In the genomic region with DNA sequence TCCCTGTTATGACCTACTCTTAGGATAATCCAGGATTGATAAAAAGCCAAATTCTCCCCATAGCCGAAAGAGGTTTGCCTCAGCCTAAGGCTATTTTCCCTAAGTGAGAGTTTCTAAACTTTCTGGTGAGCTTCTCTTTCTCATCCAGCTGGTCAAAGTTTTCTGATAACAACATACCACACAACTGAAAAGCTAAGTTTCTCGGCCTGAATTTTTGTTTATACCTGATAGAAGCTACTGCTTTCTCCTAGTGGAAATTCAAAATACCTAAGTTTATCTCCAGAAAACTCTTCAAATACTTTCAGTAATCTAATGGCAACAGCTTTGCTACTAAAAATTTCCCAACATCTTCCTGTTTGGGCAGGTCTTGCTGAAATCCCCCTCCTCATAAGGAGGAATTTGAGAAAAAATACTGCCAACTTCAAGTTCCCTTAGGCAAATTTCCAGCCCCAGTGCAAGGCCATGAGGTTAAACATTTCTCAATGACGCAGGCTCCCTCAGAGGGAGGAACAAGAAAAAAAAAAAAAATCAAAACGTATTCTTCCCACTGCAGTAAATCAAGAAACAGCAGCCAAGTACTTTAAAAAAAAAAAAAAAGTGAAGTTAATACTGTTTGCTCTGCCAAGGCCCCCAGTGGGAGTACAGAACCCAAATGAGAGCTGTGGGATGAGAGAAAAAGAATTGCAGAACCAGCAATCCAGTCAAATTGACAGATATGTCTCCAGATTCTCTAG, we compare ENCODE assay signal across 9 cellular contexts.
DNase-seq lines count a peak whose midpoint lies in the region; ATAC-seq and TF ChIP-seq lines count a peak whose summit lies in the region.
"Had no signal": no experiment of that assay in that cellular context is flagged by ENCODE, and none has a peak within 500 bp of the region (broad histone marks: within the 10 kb centered on the region; RNA-seq: fewer than 3 reads in every experiment).

No MANE protein-coding gene starts in this region.

- ATAC-seq in body of pancreas: peak; percentile 83
- ATAC-seq in activated CD4-positive, alpha-beta T cell treated with anti-CD3 and anti-CD28 coated beads for 36 hours: no peak
- ATAC-seq in HG02884 (IDR thresholded peaks at IDR 0.05; ENCODE audit: unreplicated experiment): no peak
- ATAC-seq in HG03159 (IDR thresholded peaks at IDR 0.05; ENCODE audit: unreplicated experiment): no peak

- H3K9me3 Mint-ChIP-seq in activated CD4-positive, alpha-beta T cell treated with anti-CD3 and anti-CD28 coated beads for 36 hours (ENCODE audit: low read depth): no peaks in the 10 kb centered on the region

- H3K9me3 ChIP-seq in body of pancreas (no peaks in the 10 kb centered on the region), stomach (no peaks in the 10 kb centered on the region)

- no peaks in the 10 kb centered on the region for H3K27me3 Mint-ChIP-seq in activated CD4-positive, alpha-beta T cell treated with anti-CD3 and anti-CD28 coated beads for 36 hours

- CTCF ChIA-PET in activated CD4-positive, alpha-beta T cell treated with anti-CD3 and anti-CD28 coated beads for 36 hours (lab: Charles Lee): interaction anchor here (0.6 to 1.3 kb wide), 8 partner anchors 8 to 95 kb away, joined by 3 to 6 read pairs (median 4); no protein-coding TSS in a partner anchor

- H3K4me1 Mint-ChIP-seq in activated CD4-positive, alpha-beta T cell treated with anti-CD3 and anti-CD28 coated beads for 36 hours: peaks cover 24% of the 10 kb centered on the region

- no peaks in the 10 kb centered on the region for H3K36me3 Mint-ChIP-seq in activated CD4-positive, alpha-beta T cell treated with anti-CD3 and anti-CD28 coated beads for 36 hours (ENCODE audit: low read depth)

- peak; percentile 71 for DNase-seq in HCEC 1CT
- DNase-seq in body of pancreas: peak; percentile 67 to 86 (median 70)
- peak; percentile 80 for DNase-seq in kidney glomerular epithelial cell (lab: John Stamatoyannopoulos, UW)
- DNase-seq in stomach: peak; percentile 34
- DNase-seq in activated CD4-positive, alpha-beta T cell treated with anti-CD3 and anti-CD28 coated beads for 36 hours: no peak
- DNase-seq in SW 1271 (lab: John Stamatoyannopoulos, UW): no peak
- DNase-seq: activated CD4-positive, alpha-beta T cell treated with anti-CD3 and anti-CD28 coated beads for 4 hours had no signal

- no peak for TF ChIP-seq POLR2A in body of pancreas (IDR thresholded peaks at IDR 0.05)
- TF ChIP-seq POLR2A in stomach (IDR thresholded peaks at IDR 0.05): no peak

- no peak for TF ChIP-seq CTCF in body of pancreas (IDR thresholded peaks at IDR 0.05)
- no peak for TF ChIP-seq CTCF in stomach (IDR thresholded peaks at IDR 0.05)

- H3K27me3 ChIP-seq in body of pancreas (no peaks in the 10 kb centered on the region), stomach (no peaks in the 10 kb centered on the region)

- POLR2A ChIA-PET in activated CD4-positive, alpha-beta T cell treated with anti-CD3 and anti-CD28 coated beads for 36 hours (lab: Charles Lee): interaction anchor here (0.6 kb wide), 1 partner anchor 124 kb away, joined by 5 read pairs; no protein-coding TSS in a partner anchor

- H3K27ac ChIP-seq in body of pancreas (peak overlapping the region; percentile 78 to 95 (median 86)), stomach (peak overlapping the region; percentile 52 to 86 (median 82))

- H3K4me3 ChIP-seq in body of pancreas: no peak overlapping the region
- peak overlapping the region in 1 of 4 donors; percentile 8 for H3K4me3 ChIP-seq in stomach

- H3K4me1 ChIP-seq in body of pancreas: peaks cover 74% of the 10 kb centered on the region
- H3K4me1 ChIP-seq in stomach: peaks cover 31 to 85% (median 60%) of the 10 kb centered on the region in 4 donors

- TF ChIP-seq EP300 in stomach (IDR thresholded peaks at IDR 0.05): no peak

- no peak overlapping the region for H3K4me3 Mint-ChIP-seq in activated CD4-positive, alpha-beta T cell treated with anti-CD3 and anti-CD28 coated beads for 36 hours

- H3K27ac Mint-ChIP-seq in activated CD4-positive, alpha-beta T cell treated with anti-CD3 and anti-CD28 coated beads for 36 hours: no peak overlapping the region

- H3K36me3 ChIP-seq in body of pancreas (replicated peaks in 1 of 2; ENCODE audit: insufficient read depth in 1 of 2, low read depth in 2 of 2) (no peaks in the 10 kb centered on the region), stomach (no peaks in the 10 kb centered on the region)

- 1 to 5% methylated on average over 4 of the region's 4 CpGs for WGBS in body of pancreas, 2 donors
- 8 to 15% (median 11%) methylated on average over 4 of the region's 4 CpGs for WGBS in stomach, 5 donors

- intact Hi-C loops in body of pancreas (cut with DNase I) (no loop called here), stomach (cut with DNase I; ENCODE audit: low total_unique reads) (no loop called here)
- intact Hi-C loops in activated CD4-positive, alpha-beta T cell treated with anti-CD3 and anti-CD28 coated beads for 36 hours (cut with DNase I, micrococcal nuclease): no loop called here

Comparison
In these comparisons a context has a peak if more than half of its experiments do, and no peak if none do; other contexts are left out.
1. DNase-seq: peak in HCEC 1CT (single experiment), body of pancreas (4 of 4), kidney glomerular epithelial cell (single experiment) and stomach (single experiment); none in activated CD4-positive, alpha-beta T cell treated with anti-CD3 and anti-CD28 coated beads for 36 hours (single experiment) and SW 1271 (0 of 2).